13 cellular contexts compared by ENCODE assay signal in genomic region chr2:217279571-217279970, GRCh38.
A peak's percentile ranks its signal among the peaks of the same experiment; 100 is the strongest.
DNase-seq lines count a peak whose midpoint lies in the region; ATAC-seq, FAIRE-seq and TF ChIP-seq lines count a peak whose summit lies in the region.
"Had no signal": no experiment of that assay in that cellular context is flagged by ENCODE, and none has a peak within 500 bp of the region (broad histone marks: within the 10 kb centered on the region; RNA-seq: fewer than 3 reads in every experiment).

No MANE protein-coding gene starts in this region.

- H3K36me3 Mint-ChIP-seq in immature natural killer cell: no peaks in the 10 kb centered on the region

- FAIRE-seq in endometrium (lab: Jason Lieb, UNC): peak; percentile 12
- FAIRE-seq: colon had no signal

- H3K4me1 Mint-ChIP-seq in immature natural killer cell: no peaks in the 10 kb centered on the region

- no peaks in the 10 kb centered on the region for H3K9me3 ChIP-seq in mucosa of descending colon

- H3K79me2 ChIP-seq in ACC112 (ENCODE audit: control insufficient read depth, insufficient read depth, low read length, unreplicated experiment): no peaks in the 10 kb centered on the region

- no peaks in the 10 kb centered on the region for H3K27me3 ChIP-seq in ACC112 (ENCODE audit: insufficient read depth, low read length)

- H3K36me3 ChIP-seq in ACC112 (ENCODE audit: insufficient read depth, low read length): no peaks in the 10 kb centered on the region
- H3K36me3 ChIP-seq in mucosa of descending colon (ENCODE audit: low read depth): no peaks in the 10 kb centered on the region

- intact Hi-C loops in mucosa of descending colon (cut with DNase I, micrococcal nuclease): no loop called here

- no peaks in the 10 kb centered on the region for H3K9me3 Mint-ChIP-seq in immature natural killer cell

- H3K4me3 ChIP-seq in ACC112 (ENCODE audit: low read depth, low read length) (no peak overlapping the region), mucosa of descending colon (no peak overlapping the region)

- TF ChIP-seq CTCF in mucosa of descending colon (IDR thresholded peaks at IDR 0.05): no peak

- H3K4me3 Mint-ChIP-seq in immature natural killer cell: no peak overlapping the region

- peak; percentile 99 for DNase-seq in LHCN-M2 (ENCODE audit: low read depth)
- no peak for DNase-seq in mucosa of descending colon
- DNase-seq in nucleus accumbens (lab: John Stamatoyannopoulos, UW): no peak
- no peak for DNase-seq in HuH-7 (ENCODE audit: low spot score)
- DNase-seq in immature natural killer cell: no peak
- DNase-seq: AML-193; NCI-H524 treated with DMSO at 0.1 percent for 48 hours; stimulated activated CD8-positive, alpha-beta memory T cell treated with anti-CD3 and anti-CD28 coated beads, Interleukin-4, amount 100 ng/mL, for 48 hours had no signal

- peak overlapping the region; percentile 49 for H3K27ac ChIP-seq in ACC112 (ENCODE audit: low read depth, low read length)

- H2AFZ ChIP-seq in ACC112 (ENCODE audit: low read length, unreplicated experiment): no peak overlapping the region

- peaks cover 0 to 5% (median 2%) of the 10 kb centered on the region in 3 donors for H3K27me3 Mint-ChIP-seq in immature natural killer cell (ENCODE audit: low read depth in 3 of 3)
- H3K27me3 Mint-ChIP-seq: progenitor cell of endocrine pancreas had no signal

- ATAC-seq in mucosa of descending colon (peak; percentile 46), GM21737 (IDR thresholded peaks at IDR 0.05; ENCODE audit: unreplicated experiment) (no peak)

- H3K27ac Mint-ChIP-seq in immature natural killer cell: no peak overlapping the region
- H3K27ac Mint-ChIP-seq: progenitor cell of endocrine pancreas had no signal

- H3K4me1 ChIP-seq in ACC112 (ENCODE audit: control insufficient read depth, insufficient read depth, low read length, unreplicated experiment) (peaks cover 32% of the 10 kb centered on the region), mucosa of descending colon (ENCODE audit: low read depth) (no peaks in the 10 kb centered on the region)
